8 cellular contexts compared by ENCODE assay signal in the genomic region with DNA sequence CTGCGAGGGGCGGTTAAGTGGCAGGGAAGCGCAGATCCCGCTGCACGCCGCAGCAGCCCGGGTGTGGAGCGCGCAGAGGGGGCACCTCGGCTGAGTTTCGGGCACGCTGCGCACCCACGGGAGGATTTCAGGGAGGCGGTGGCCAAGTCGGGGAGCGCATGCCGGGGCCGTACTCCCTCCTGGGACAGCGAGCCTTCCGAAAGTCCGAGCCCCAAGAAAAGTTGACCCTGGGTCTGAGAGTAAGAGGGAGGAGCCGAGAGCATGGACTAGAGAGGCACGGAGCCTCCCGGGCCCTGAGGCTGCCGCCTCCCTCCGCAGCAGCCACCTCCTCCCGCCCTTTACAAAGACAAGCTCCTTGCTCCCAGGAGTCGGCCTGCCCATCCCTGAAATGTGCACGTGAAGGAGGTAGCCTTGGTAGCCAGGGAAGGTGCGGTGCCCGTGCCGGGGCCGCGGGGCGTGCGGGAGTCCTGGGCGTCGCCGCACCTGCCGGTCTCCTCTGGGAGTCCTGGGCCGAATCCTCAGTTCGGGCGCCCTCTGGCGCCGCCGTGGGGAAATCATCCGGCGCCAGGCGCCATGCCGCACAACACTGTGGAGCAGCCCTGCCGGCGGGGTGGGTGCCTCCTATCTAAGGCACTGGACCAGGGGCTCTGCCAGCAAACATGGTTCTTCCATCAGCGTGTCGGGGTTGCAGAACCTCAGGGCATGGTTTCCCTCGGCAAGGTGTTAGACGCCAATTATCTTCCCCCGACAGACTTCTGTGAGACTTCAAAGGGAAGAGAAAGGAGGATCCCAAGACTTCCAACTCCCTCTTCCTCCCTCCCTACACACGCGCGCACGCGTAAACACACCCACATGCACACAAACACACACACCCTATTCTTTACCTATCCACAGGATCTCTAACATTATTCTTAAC.
DNase-seq lines count a peak whose midpoint lies in the region; ATAC-seq, FAIRE-seq and TF ChIP-seq lines count a peak whose summit lies in the region.

No MANE protein-coding gene starts in this region.

- H3K9ac ChIP-seq in endothelial cell of umbilical vein (replicated peaks; ENCODE audit: extremely low read depth, insufficient read depth, low read length) = no peak overlapping the region

- CTCF ChIA-PET in endothelial cell of umbilical vein (lab: Charles Lee) = interaction anchor here (0.6 to 4.4 kb wide), 32 partner anchors 10 to 1658 kb away, joined by 3 to 29 read pairs (median 4); no protein-coding TSS in a partner anchor

- peaks cover 21 to 34% of the 10 kb centered on the region in 2 experiments for H3K27me3 ChIP-seq in endothelial cell of umbilical vein (ENCODE audit: control insufficient read depth in 2 of 2, insufficient read depth in 2 of 2, low read length in 2 of 2)
- H3K27me3 ChIP-seq in mononuclear cell (ENCODE audit: insufficient read depth, low read length) = peaks cover 50% of the 10 kb centered on the region

- H3K4me3 Mint-ChIP-seq in CD14-positive monocyte = peak overlapping the region; percentile 84 to 92

- peak; percentile 75 for FAIRE-seq in endothelial cell of umbilical vein (lab: Jason Lieb, UNC)

- peaks cover 57 to 79% (median 60%) of the 10 kb centered on the region in 3 donors for H3K27me3 Mint-ChIP-seq in CD14-positive monocyte (ENCODE audit: low read depth in 3 of 3)

- ATAC-seq in GM19351 (IDR thresholded peaks at IDR 0.05; ENCODE audit: unreplicated experiment) (peak; percentile 97), HG03460 (IDR thresholded peaks at IDR 0.05; ENCODE audit: unreplicated experiment) (peak; percentile 97)

- peak; percentile 69 for DNase-seq in CD14-positive monocyte (ENCODE audit: low spot score)
- DNase-seq in NCI-H82 treated with DMSO at 0.1 percent for 48 hours (lab: John Stamatoyannopoulos, UW; ENCODE audit: unreplicated experiment) = peak; percentile 51
- DNase-seq in activated CD8-positive, alpha-beta memory T cell treated with anti-CD3 and anti-CD28 coated beads for 4 hours (ENCODE audit: low read depth in 2 of 2) = peak; percentile 25 to 28
- peak; percentile 72 for DNase-seq in endothelial cell of umbilical vein (ENCODE audit: low read depth, low spot score)
- peak; percentile 25 to 26 for DNase-seq in stimulated activated CD8-positive, alpha-beta memory T cell treated with anti-CD3 and anti-CD28 coated beads, Interleukin-2, amount 100 ng/mL, for 1 hour (ENCODE audit: low read depth in 2 of 2)

- TF ChIP-seq POLR2A in endothelial cell of umbilical vein (IDR thresholded peaks at IDR 0.05; ENCODE audit: low read depth, low read length) = no peak

- dilution Hi-C loops in endothelial cell of umbilical vein (cut with MboI; ENCODE audit: extremely low pct_ligation_motif_present, low sequenced_read_pairs) = no loop called here

- no peaks in the 10 kb centered on the region for H3K36me3 Mint-ChIP-seq in CD14-positive monocyte

- POLR2A ChIA-PET in endothelial cell of umbilical vein (lab: Charles Lee) = no interaction called here

- H3K36me3 ChIP-seq in endothelial cell of umbilical vein (ENCODE audit: control insufficient read depth in 2 of 2, extremely low read depth in 1 of 2, insufficient read depth in 2 of 2, low read length in 2 of 2) = no peaks in the 10 kb centered on the region

- peaks cover 5% of the 10 kb centered on the region for H3K4me1 ChIP-seq in endothelial cell of umbilical vein (ENCODE audit: control insufficient read depth, extremely low read depth, insufficient read depth, low read length)
- peaks cover 15% of the 10 kb centered on the region for H3K4me1 ChIP-seq in mononuclear cell (ENCODE audit: insufficient read depth, low read length)

- no peak overlapping the region for H3K27ac Mint-ChIP-seq in CD14-positive monocyte

- H3K27ac ChIP-seq in endothelial cell of umbilical vein (ENCODE audit: insufficient read depth, low read depth, low read length) = no peak overlapping the region

- H3K79me2 ChIP-seq in endothelial cell of umbilical vein (ENCODE audit: control insufficient read depth, insufficient read depth, low read length) = no peaks in the 10 kb centered on the region

- H3K4me3 ChIP-seq in endothelial cell of umbilical vein (replicated peaks in 1 of 3; ENCODE audit: insufficient read depth in 1 of 3, low read depth in 1 of 3, low read length in 3 of 3) (peak overlapping the region; percentile 4 to 40 (median 28)), mononuclear cell (ENCODE audit: low read length) (peak overlapping the region; percentile 23)

- H4K20me1 ChIP-seq in endothelial cell of umbilical vein (replicated peaks; ENCODE audit: control insufficient read depth, extremely low read depth, insufficient read depth, low read length) = no peaks in the 10 kb centered on the region

- TF ChIP-seq CTCF in CD14-positive monocyte (IDR thresholded peaks at IDR 0.05) = peak; percentile 96
- peak; percentile 87 to 94 for TF ChIP-seq CTCF in endothelial cell of umbilical vein (IDR thresholded peaks at IDR 0.05; ENCODE audit: extremely low read depth in 1 of 2, insufficient read depth in 1 of 2, low read depth in 1 of 2, low read length in 2 of 2)

- H3K9me1 ChIP-seq in endothelial cell of umbilical vein (replicated peaks; ENCODE audit: control insufficient read depth, extremely low read depth, insufficient read depth, low read length) = no peaks in the 10 kb centered on the region

- intact Hi-C loops in CD14-positive monocyte (cut with micrococcal nuclease) = loop anchor here (5.0 to 10.0 kb wide), 3 partner anchors 239 to 467 kb away; no protein-coding TSS in a partner anchor
- intact Hi-C loops in endothelial cell of umbilical vein (cut with micrococcal nuclease) = loop anchor here (1.0 to 5.0 kb wide), 6 partner anchors 167 to 555 kb away; no protein-coding TSS in a partner anchor

- peak overlapping the region; percentile 54 for H3K4me2 ChIP-seq in endothelial cell of umbilical vein (ENCODE audit: insufficient read depth, low read length)

- H3K4me1 Mint-ChIP-seq in CD14-positive monocyte = peaks cover 15% of the 10 kb centered on the region

- H3K9me3 Mint-ChIP-seq in CD14-positive monocyte = peaks cover 0 to 4% (median 0%) of the 10 kb centered on the region in 7 donors

- H3K9me3 ChIP-seq in endothelial cell of umbilical vein (replicated peaks; ENCODE audit: control insufficient read depth, insufficient read depth, low read length) (no peaks in the 10 kb centered on the region), mononuclear cell (ENCODE audit: low read depth, low read length) (no peaks in the 10 kb centered on the region)

- no TSS peak for BruUV-seq in endothelial cell of umbilical vein (replicated peaks; lab: Mats Ljungman, UMichigan)

- H2AFZ ChIP-seq in endothelial cell of umbilical vein (ENCODE audit: low read depth, low read length) = peak overlapping the region; percentile 83

TF ChIP-seq in endothelial cell of umbilical vein, 7 proteins besides CTCF, POLR2A, EP300 and RAD21:
- TF ChIP-seq GATA2 (IDR thresholded peaks at IDR 0.05; ENCODE audit: insufficient read depth, insufficient read length, low read depth, low read length) (no peak), EZH2 (IDR thresholded peaks at IDR 0.05; ENCODE audit: borderline replicate concordance, low read depth, low read length, severe bottlenecking) (peak; percentile 46)
